In the genomic region with DNA sequence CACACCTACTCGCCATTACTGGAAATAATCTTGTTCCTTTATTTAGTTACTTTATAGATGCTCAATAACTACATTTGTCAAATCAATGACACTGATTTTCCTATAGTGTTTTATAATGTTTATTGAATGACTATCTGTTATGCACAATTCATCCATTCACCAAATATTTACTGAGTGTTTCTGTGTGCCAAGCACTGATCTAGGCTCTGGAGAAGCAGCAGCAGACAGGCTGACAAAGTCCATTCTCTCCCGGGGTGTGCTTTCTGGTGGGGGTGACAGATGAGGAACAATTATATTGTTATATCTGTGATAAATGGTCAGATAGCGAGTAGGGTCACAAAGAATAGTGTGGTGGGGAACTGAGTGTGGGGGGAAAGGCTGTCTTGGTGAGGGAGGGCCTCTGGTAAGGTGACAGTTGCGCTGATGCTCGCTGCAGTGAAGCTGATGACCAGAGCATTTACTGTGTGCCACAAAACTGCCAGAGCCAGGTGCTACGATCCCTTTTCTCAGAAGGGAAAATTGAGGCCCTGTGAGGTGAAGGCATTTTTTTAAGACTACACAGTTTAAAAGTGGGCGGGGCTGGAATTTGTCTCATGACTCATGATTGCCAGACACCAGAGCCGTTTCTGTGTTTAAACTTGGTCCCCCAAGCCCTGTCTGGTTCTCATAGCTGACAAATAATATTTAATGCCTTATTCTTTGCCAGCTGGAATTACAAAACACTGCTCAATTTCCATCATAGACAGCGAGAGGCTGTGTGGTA, we compare ENCODE assay signal across 8 cellular contexts. TPM values are rescaled to one million over a fixed set of nuclear protein-coding genes. Genes with fewer than 3 reads are reported as not detected.
DNase-seq lines count a peak whose midpoint lies in the region; ATAC-seq, FAIRE-seq and TF ChIP-seq lines count a peak whose summit lies in the region.

No MANE protein-coding gene starts in this region.

- peaks cover 65 to 68% of the 10 kb centered on the region in 2 donors for H3K4me1 Mint-ChIP-seq in natural killer cell

- intact Hi-C loops in breast epithelium (cut with DNase I; ENCODE audit: low total_unique reads) (no loop called here), natural killer cell (cut with micrococcal nuclease) (loop anchor here (2.0 to 5.0 kb wide), 2 partner anchors 21 to 37 kb away; no protein-coding TSS in a partner anchor)

- no peaks in the 10 kb centered on the region for H3K36me3 ChIP-seq in breast epithelium
- H3K36me3 ChIP-seq in tibial nerve, result peaks cover 0 to 14% (median 0%) of the 10 kb centered on the region in 3 donors

- WGBS in tibial nerve, 2 donors, result 68 to 70% methylated on average over 9 of the region's 9 CpGs

- H3K4me1 ChIP-seq in breast epithelium, result peaks cover 0 to 19% of the 10 kb centered on the region in 2 donors
- H3K4me1 ChIP-seq in tibial nerve, result peaks cover 0 to 49% (median 37%) of the 10 kb centered on the region in 4 donors

- peak overlapping the region; percentile 77 for H3K4me3 Mint-ChIP-seq in natural killer cell

- DNase-seq in H54 (ENCODE audit: insufficient read length, low spot score) (peak; percentile 53), T-helper 9 cell (peak; percentile 63), breast epithelium (ENCODE audit: low spot score in 2 of 2) (no peak), natural killer cell (peak; percentile 54), tibial nerve (ENCODE audit: low spot score in 2 of 2) (peak in 1 of 2 donors; percentile 56), mesenteric fat pad (ENCODE audit: low spot score) (no peak), GM12892 (ENCODE audit: insufficient read length) (no peak)

- no peaks in the 10 kb centered on the region for H3K9me3 Mint-ChIP-seq in natural killer cell

- FAIRE-seq in H54 (lab: Jason Lieb, UNC) (peak; percentile 11), GM12892 (lab: Jason Lieb, UNC) (no peak)

- no peaks in the 10 kb centered on the region for H3K27me3 ChIP-seq in breast epithelium
- H3K27me3 ChIP-seq in tibial nerve, result no peaks in the 10 kb centered on the region

- TF ChIP-seq POLR2A in H54 (IDR thresholded peaks at IDR 0.05; ENCODE audit: low read depth, low read length) (no peak), breast epithelium (IDR thresholded peaks at IDR 0.05) (no peak), tibial nerve (IDR thresholded peaks at IDR 0.05) (no peak), GM12892 (IDR thresholded peaks at IDR 0.05; ENCODE audit: low read depth, low read length) (no peak)

- no peaks in the 10 kb centered on the region for H3K9me3 ChIP-seq in breast epithelium
- no peaks in the 10 kb centered on the region for H3K9me3 ChIP-seq in tibial nerve

- no peak overlapping the region for H3K4me3 ChIP-seq in breast epithelium
- H3K4me3 ChIP-seq in tibial nerve, result no peak overlapping the region

- H3K27me3 Mint-ChIP-seq in natural killer cell (ENCODE audit: low read depth in 2 of 2), result no peaks in the 10 kb centered on the region

- ATAC-seq in natural killer cell (peak; percentile 52 to 72 (median 68)), HG03520 (IDR thresholded peaks at IDR 0.05; ENCODE audit: unreplicated experiment) (no peak)

- H3K27ac Mint-ChIP-seq in natural killer cell, result peak overlapping the region; percentile 93

- no peak for TF ChIP-seq CTCF in breast epithelium (IDR thresholded peaks at IDR 0.05)
- no peak for TF ChIP-seq CTCF in natural killer cell (IDR thresholded peaks at IDR 0.05)
- no peak for TF ChIP-seq CTCF in tibial nerve (IDR thresholded peaks at IDR 0.05)

- H3K27ac ChIP-seq in breast epithelium (peak overlapping the region; percentile 84 to 87), tibial nerve (peak overlapping the region in 3 of 4 donors; percentile 58 to 68 (median 63))

- H3K36me3 Mint-ChIP-seq in natural killer cell, result no peaks in the 10 kb centered on the region

- no peak for TF ChIP-seq EP300 in tibial nerve (IDR thresholded peaks at IDR 0.05)

RNA-seq across cellular contexts. Expression of a gene that starts 10.2 kb away (rescaled TPM):
- total RNA-seq in breast epithelium (10 to 100 TPM; 37.9 to 40.6 (median 38.6) TPM), natural killer cell (100 to 1,000 TPM; 176 to 204 (median 186) TPM), tibial nerve (10 to 100 TPM; 32.0 to 62.7 (median 51.8) TPM), mesenteric fat pad (64.9 TPM)
- polyA plus RNA-seq in GM12892 (2012; ENCODE audit: missing spikeins), result 45.4 TPM

RNA-seq across cellular contexts. Expression of a gene that starts 28.1 kb away (rescaled TPM):
- 100 to 1,000 TPM; 144 to 163 (median 154) TPM for total RNA-seq in breast epithelium
- 100 to 1,000 TPM; 249 to 269 (median 253) TPM for total RNA-seq in natural killer cell
- 100 to 1,000 TPM; 148 to 216 (median 156) TPM for total RNA-seq in tibial nerve
- 164 TPM for total RNA-seq in mesenteric fat pad
- 134 TPM for polyA plus RNA-seq in GM12892 (2012; ENCODE audit: missing spikeins)

RNA-seq across cellular contexts. Expression of a gene that starts 31.3 kb away (rescaled TPM):
- total RNA-seq in breast epithelium, result under 1 TPM in 1 of 3 donors, not detected in 2; 0.29 TPM
- not detected for total RNA-seq in natural killer cell
- not detected for total RNA-seq in tibial nerve
- total RNA-seq in mesenteric fat pad, result not detected
- polyA plus RNA-seq in GM12892 (2012; ENCODE audit: missing spikeins), result not detected

RNA-seq across cellular contexts. Expression of a gene that starts 54.0 kb away (rescaled TPM):
- 1 to 10 TPM in 1 of 3 donors, under 1 TPM in 1, not detected in 1; 0.32 to 1.3 TPM for total RNA-seq in breast epithelium
- 10 to 100 TPM; 12.2 to 16.9 (median 13.3) TPM for total RNA-seq in natural killer cell
- total RNA-seq in tibial nerve, result under 1 TPM in 1 of 4 donors, not detected in 3; 0.87 TPM
- 0.51 TPM for total RNA-seq in mesenteric fat pad
- not detected for polyA plus RNA-seq in GM12892 (2012; ENCODE audit: missing spikeins)

Comparison
In these comparisons a context has a peak if more than half of its experiments do, and no peak if none do; other contexts are left out.
1. DNase-seq: peak in H54 (single experiment), T-helper 9 cell (single experiment) and natural killer cell (single experiment); none in breast epithelium (0 of 2), mesenteric fat pad (single experiment) and GM12892 (single experiment).